Comparison of ENCODE assay signal across 8 cellular contexts in genomic region chr11:102313225-102313940, GRCh38. TPM values are rescaled to one million over a fixed set of nuclear protein-coding genes. Genes with fewer than 3 reads are reported as not detected.
DNase-seq lines count a peak whose midpoint lies in the region; ATAC-seq and TF ChIP-seq lines count a peak whose summit lies in the region.

No MANE protein-coding gene starts in this region.

- no peaks in the 10 kb centered on the region for H3K27me3 ChIP-seq in SK-N-SH (ENCODE audit: insufficient read depth)
- no peaks in the 10 kb centered on the region for H3K27me3 ChIP-seq in stomach
- peaks cover 8% of the 10 kb centered on the region for H3K27me3 ChIP-seq in neural progenitor cell

- peak overlapping the region in 1 of 2 experiments; percentile 42; a peak in 2 of 4 replicates for H3K4me3 ChIP-seq in SK-N-SH (ENCODE audit: low read depth in 2 of 2, low read length in 1 of 2)
- peak overlapping the region; percentile 47 for H3K4me3 ChIP-seq in fibroblast of villous mesenchyme (ENCODE audit: low read depth, low read length)
- peak overlapping the region in 1 of 4 donors; percentile 14 for H3K4me3 ChIP-seq in stomach
- no peak overlapping the region for H3K4me3 ChIP-seq in neural progenitor cell

- no peaks in the 10 kb centered on the region for H3K27me3 Mint-ChIP-seq in activated CD4-positive, alpha-beta memory T cell treated with anti-CD3 and anti-CD28 coated beads for 36 hours
- peaks cover 13% of the 10 kb centered on the region for H3K27me3 Mint-ChIP-seq in neural progenitor cell (ENCODE audit: insufficient read depth, low read depth)

- H3K9ac ChIP-seq in SK-N-SH (peak overlapping the region; percentile 50; the same call in 1 of the 2 replicates), neural progenitor cell (no peak overlapping the region)

- POLR2A ChIA-PET in SK-N-SH (lab: Yijun Ruan, JAX), result no interaction called here
- POLR2A ChIA-PET in activated CD4-positive, alpha-beta memory T cell treated with anti-CD3 and anti-CD28 coated beads for 36 hours (lab: Charles Lee), result interaction anchor here (1.1 to 1.4 kb wide), 2 partner anchors 13 to 20 kb away, joined by 3 read pairs; no protein-coding TSS in a partner anchor

- H3K9me3 ChIP-seq in SK-N-SH (no peaks in the 10 kb centered on the region), stomach (no peaks in the 10 kb centered on the region), neural progenitor cell (ENCODE audit: low read depth) (no peaks in the 10 kb centered on the region)

- intact Hi-C loops in activated CD4-positive, alpha-beta memory T cell treated with anti-CD3 and anti-CD28 coated beads for 36 hours (cut with micrococcal nuclease), result no loop called here
- intact Hi-C loops in stomach (cut with DNase I; ENCODE audit: low total_unique reads), result no loop called here

- H2AFZ ChIP-seq in SK-N-SH (ENCODE audit: low read depth), result peak overlapping the region; percentile 96
- H2AFZ ChIP-seq in neural progenitor cell (replicated peaks), result no peak overlapping the region

- no peak for DNase-seq in SK-N-SH
- DNase-seq in activated CD4-positive, alpha-beta memory T cell treated with anti-CD3 and anti-CD28 coated beads for 36 hours, result no peak
- peak; percentile 31 for DNase-seq in fibroblast of villous mesenchyme (ENCODE audit: low read depth)
- no peak for DNase-seq in stomach
- DNase-seq in DMS153 treated with DMSO at 0.1 percent for 48 hours (lab: John Stamatoyannopoulos, UW; ENCODE audit: unreplicated experiment), result no peak
- DNase-seq in NCI-H526 (lab: John Stamatoyannopoulos, UW), result no peak
- DNase-seq in neural progenitor cell (ENCODE audit: low spot score), result no peak

- no peaks in the 10 kb centered on the region for H3K9me2 ChIP-seq in SK-N-SH

- H3K4me1 Mint-ChIP-seq in activated CD4-positive, alpha-beta memory T cell treated with anti-CD3 and anti-CD28 coated beads for 36 hours (ENCODE audit: low read depth), result peaks cover 56% of the 10 kb centered on the region
- peaks cover 4% of the 10 kb centered on the region for H3K4me1 Mint-ChIP-seq in neural progenitor cell

- H3K36me3 ChIP-seq in SK-N-SH (replicated peaks in 1 of 2; ENCODE audit: control insufficient read depth in 1 of 2, insufficient read depth in 2 of 2, low read length in 1 of 2) (no peaks in the 10 kb centered on the region), stomach (no peaks in the 10 kb centered on the region), neural progenitor cell (no peaks in the 10 kb centered on the region)

- 84% methylated on average over 4 of the region's 4 CpGs for WGBS in SK-N-SH (ENCODE audit: low lambda C conversion rate)
- WGBS in stomach, 5 donors, result 41 to 51% (median 46%) methylated on average over 4 of the region's 4 CpGs

- TF ChIP-seq CTCF in SK-N-SH (IDR thresholded peaks at IDR 0.05) (no peak), fibroblast of villous mesenchyme (IDR thresholded peaks at IDR 0.05; ENCODE audit: insufficient read depth, low read depth, low read length) (no peak), stomach (IDR thresholded peaks at IDR 0.05) (no peak), neural progenitor cell (IDR thresholded peaks at IDR 0.05) (no peak)

- peaks cover 8 to 16% of the 10 kb centered on the region in 2 experiments; a peak in 2 of 4 replicates for H3K4me1 ChIP-seq in SK-N-SH (ENCODE audit: control insufficient read depth in 1 of 2, insufficient read depth in 2 of 2, low read depth in 1 of 2, low read length in 1 of 2)
- peaks cover 17 to 56% (median 39%) of the 10 kb centered on the region in 4 donors for H3K4me1 ChIP-seq in stomach
- H3K4me1 ChIP-seq in neural progenitor cell, result no peaks in the 10 kb centered on the region

- H3K79me2 ChIP-seq in SK-N-SH (ENCODE audit: insufficient read depth) (no peaks in the 10 kb centered on the region), neural progenitor cell (ENCODE audit: low read depth) (no peaks in the 10 kb centered on the region)

- no peak for TF ChIP-seq POLR2A in stomach (IDR thresholded peaks at IDR 0.05)

- ATAC-seq in SK-N-SH treated with all-trans-retinoic acid at 6 μM for 48 hours, result no peak

- CTCF ChIA-PET in SK-N-SH (lab: Yijun Ruan, JAX), result interaction anchor here (1.1 to 1.4 kb wide), 3 partner anchors 18 to 29 kb away, joined by 3 to 5 read pairs (median 3); no protein-coding TSS in a partner anchor
- CTCF ChIA-PET in activated CD4-positive, alpha-beta memory T cell treated with anti-CD3 and anti-CD28 coated beads for 36 hours (lab: Charles Lee), result interaction anchor here (1.8 to 13.3 kb wide), 4 partner anchors 8 to 77 kb away, joined by 8 to 288 read pairs (median 9); no protein-coding TSS in a partner anchor

- no peaks in the 10 kb centered on the region for H3K9me3 Mint-ChIP-seq in activated CD4-positive, alpha-beta memory T cell treated with anti-CD3 and anti-CD28 coated beads for 36 hours
- H3K9me3 Mint-ChIP-seq in neural progenitor cell, result peaks cover 5% of the 10 kb centered on the region

- no peak for TF ChIP-seq EP300 in SK-N-SH (IDR thresholded peaks at IDR 0.05; ENCODE audit: borderline replicate concordance in 1 of 2, low read depth in 1 of 2, low read length in 1 of 2)
- no peak for TF ChIP-seq EP300 in stomach (IDR thresholded peaks at IDR 0.05)

- H3K4me3 Mint-ChIP-seq in activated CD4-positive, alpha-beta memory T cell treated with anti-CD3 and anti-CD28 coated beads for 36 hours, result peak overlapping the region; percentile 68
- H3K4me3 Mint-ChIP-seq in neural progenitor cell, result no peak overlapping the region

- peaks cover 10% of the 10 kb centered on the region for H3K36me3 Mint-ChIP-seq in activated CD4-positive, alpha-beta memory T cell treated with anti-CD3 and anti-CD28 coated beads for 36 hours
- peaks cover 2% of the 10 kb centered on the region for H3K36me3 Mint-ChIP-seq in neural progenitor cell

- peak overlapping the region; percentile 74 for H3K4me2 ChIP-seq in SK-N-SH
- no peak overlapping the region for H3K4me2 ChIP-seq in neural progenitor cell

- H3F3A ChIP-seq in SK-N-SH (replicated peaks; ENCODE audit: insufficient read depth) (peaks cover 14% of the 10 kb centered on the region), neural progenitor cell (ENCODE audit: low read depth) (no peaks in the 10 kb centered on the region)

- H3K27ac ChIP-seq in SK-N-SH (ENCODE audit: low read depth in 2 of 2, low read length in 1 of 2), result peak overlapping the region in 1 of 2 experiments; percentile 39; a peak in 2 of 4 replicates
- peak overlapping the region; percentile 52 to 97 (median 87) for H3K27ac ChIP-seq in stomach
- H3K27ac ChIP-seq in neural progenitor cell, result no peak overlapping the region

- peak overlapping the region; percentile 96 for H3K27ac Mint-ChIP-seq in activated CD4-positive, alpha-beta memory T cell treated with anti-CD3 and anti-CD28 coated beads for 36 hours
- no peak overlapping the region for H3K27ac Mint-ChIP-seq in neural progenitor cell

- TF ChIP-seq RAD21 in SK-N-SH (IDR thresholded peaks at IDR 0.05; ENCODE audit: low read length), result no peak

- no peaks in the 10 kb centered on the region for H4K20me1 ChIP-seq in SK-N-SH (ENCODE audit: insufficient read depth)
- no peaks in the 10 kb centered on the region for H4K20me1 ChIP-seq in neural progenitor cell (ENCODE audit: low read depth)

TF ChIP-seq in SK-N-SH, 30 proteins besides CTCF, POLR2A, EP300 and RAD21 (continues in another document):
- TF ChIP-seq RCOR1 (IDR thresholded peaks at IDR 0.05; ENCODE audit: low read length), result no peak

TF ChIP-seq in SK-N-SH treated with all-trans-retinoic acid at 6 μM for 48 hours, 23 proteins besides CTCF, POLR2A, EP300 and RAD21:
- no peak for TF ChIP-seq ZFP3 (CRISPR knock-in tag; IDR thresholded peaks at IDR 0.05)
- TF ChIP-seq ZFP30 (CRISPR knock-in tag; IDR thresholded peaks at IDR 0.05), result no peak
- no peak for TF ChIP-seq RARB (CRISPR knock-in tag; IDR thresholded peaks at IDR 0.05)
- TF ChIP-seq BACH2 (CRISPR knock-in tag; IDR thresholded peaks at IDR 0.05; ENCODE audit: borderline replicate concordance), result no peak
- TF ChIP-seq TOX (CRISPR knock-in tag; IDR thresholded peaks at IDR 0.05; ENCODE audit: borderline replicate concordance), result no peak

RNA-seq across cellular contexts. Expression of gene BIRC3, which starts 3.9 kb away (rescaled TPM):
- 0.46 and 0.62 TPM in 2 replicates for polyA plus RNA-seq in SK-N-SH (2012; rRNA removed)
- 0.66 and 0.93 TPM in 2 replicates for polyA plus RNA-seq in SK-N-SH (2012; cell fraction: cytosol; rRNA removed)
- 0.26 and 0.57 TPM in 2 replicates for polyA plus RNA-seq in SK-N-SH (2012; cell fraction: nucleus; rRNA removed)
- total RNA-seq in activated CD4-positive, alpha-beta memory T cell treated with anti-CD3 and anti-CD28 coated beads for 36 hours, result 100 to 1,000 TPM; 135 to 139 TPM
- total RNA-seq in fibroblast of villous mesenchyme, result 0.64 and 8.2 TPM in 2 replicates
- total RNA-seq in stomach, result 100 to 1,000 TPM in 1 of 5 donors, 10 to 100 TPM in 3, under 1 TPM in 1; 0.58 to 137 (median 33.4) TPM
- 10 to 100 TPM; 43.3 to 78.1 (median 46.4) TPM for polyA plus RNA-seq in stomach
- 0.09 TPM in 1 of 2 replicates, not detected in the other for total RNA-seq in neural progenitor cell (ENCODE audit: low replicate concordance)

RNA-seq across cellular contexts. Expression of gene BIRC2, which starts 33.6 kb away (rescaled TPM):
- polyA plus RNA-seq in SK-N-SH (2012; rRNA removed) (20.1 and 32.3 TPM in 2 replicates), stomach (10 to 100 TPM; 17.3 to 24.6 (median 20.0) TPM)
- polyA plus RNA-seq in SK-N-SH (2012; cell fraction: cytosol; rRNA removed), result 27.8 and 30.5 TPM in 2 replicates
- polyA plus RNA-seq in SK-N-SH (2012; cell fraction: nucleus; rRNA removed), result 18.5 and 36.1 TPM in 2 replicates
- 10 to 100 TPM; 33.7 to 34.3 TPM for total RNA-seq in activated CD4-positive, alpha-beta memory T cell treated with anti-CD3 and anti-CD28 coated beads for 36 hours
- total RNA-seq in fibroblast of villous mesenchyme (63.5 and 108 TPM in 2 replicates), stomach (100 to 1,000 TPM in 2 of 5 donors, 10 to 100 TPM in 3; 33.6 to 301 (median 55.4) TPM), neural progenitor cell (ENCODE audit: low replicate concordance) (52.5 and 78.1 TPM in 2 replicates)
